In the genomic region with DNA sequence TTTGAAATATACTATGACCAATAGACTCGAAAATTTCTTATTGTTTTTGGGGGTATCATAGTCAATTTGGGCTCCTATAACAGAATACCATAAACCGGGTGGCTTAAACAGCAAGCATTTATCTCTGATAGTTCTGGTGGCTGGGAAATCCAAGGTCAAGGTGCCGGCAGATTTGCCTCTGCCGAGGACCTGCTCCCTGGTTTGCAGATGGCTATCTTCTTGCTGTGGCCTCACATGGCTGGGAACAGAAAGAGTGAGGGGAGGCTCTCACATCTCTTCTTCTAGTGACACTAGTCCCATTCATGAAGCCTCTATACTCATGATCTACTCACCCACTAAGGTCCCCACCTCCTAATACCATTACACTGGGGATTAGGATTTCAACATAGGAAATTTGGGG, we compare ENCODE assay signal across 1 cellular context.
TF ChIP-seq lines count a peak whose summit lies in the region.

No MANE protein-coding gene starts in this region.

TF ChIP-seq in GM23338, 12 proteins besides CTCF, POLR2A, EP300 and RAD21 (continued from another document):
- TF ChIP-seq, protein P1, sequence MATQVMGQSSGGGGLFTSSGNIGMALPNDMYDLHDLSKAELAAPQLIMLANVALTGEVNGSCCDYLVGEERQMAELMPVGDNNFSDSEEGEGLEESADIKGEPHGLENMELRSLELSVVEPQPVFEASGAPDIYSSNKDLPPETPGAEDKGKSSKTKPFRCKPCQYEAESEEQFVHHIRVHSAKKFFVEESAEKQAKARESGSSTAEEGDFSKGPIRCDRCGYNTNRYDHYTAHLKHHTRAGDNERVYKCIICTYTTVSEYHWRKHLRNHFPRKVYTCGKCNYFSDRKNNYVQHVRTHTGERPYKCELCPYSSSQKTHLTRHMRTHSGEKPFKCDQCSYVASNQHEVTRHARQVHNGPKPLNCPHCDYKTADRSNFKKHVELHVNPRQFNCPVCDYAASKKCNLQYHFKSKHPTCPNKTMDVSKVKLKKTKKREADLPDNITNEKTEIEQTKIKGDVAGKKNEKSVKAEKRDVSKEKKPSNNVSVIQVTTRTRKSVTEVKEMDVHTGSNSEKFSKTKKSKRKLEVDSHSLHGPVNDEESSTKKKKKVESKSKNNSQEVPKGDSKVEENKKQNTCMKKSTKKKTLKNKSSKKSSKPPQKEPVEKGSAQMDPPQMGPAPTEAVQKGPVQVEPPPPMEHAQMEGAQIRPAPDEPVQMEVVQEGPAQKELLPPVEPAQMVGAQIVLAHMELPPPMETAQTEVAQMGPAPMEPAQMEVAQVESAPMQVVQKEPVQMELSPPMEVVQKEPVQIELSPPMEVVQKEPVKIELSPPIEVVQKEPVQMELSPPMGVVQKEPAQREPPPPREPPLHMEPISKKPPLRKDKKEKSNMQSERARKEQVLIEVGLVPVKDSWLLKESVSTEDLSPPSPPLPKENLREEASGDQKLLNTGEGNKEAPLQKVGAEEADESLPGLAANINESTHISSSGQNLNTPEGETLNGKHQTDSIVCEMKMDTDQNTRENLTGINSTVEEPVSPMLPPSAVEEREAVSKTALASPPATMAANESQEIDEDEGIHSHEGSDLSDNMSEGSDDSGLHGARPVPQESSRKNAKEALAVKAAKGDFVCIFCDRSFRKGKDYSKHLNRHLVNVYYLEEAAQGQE (IDR thresholded peaks at IDR 0.05; ENCODE audit: unreplicated experiment) = no peak
- no peak for TF ChIP-seq JUNB (IDR thresholded peaks at IDR 0.05; ENCODE audit: unreplicated experiment)
- TF ChIP-seq EZH2phosphoT487 (IDR thresholded peaks at IDR 0.05; ENCODE audit: unreplicated experiment) = no peak
- no peak for TF ChIP-seq CREB1 (CRISPR knock-in tag; IDR thresholded peaks at IDR 0.05; ENCODE audit: low read depth)
- TF ChIP-seq, protein P2, sequence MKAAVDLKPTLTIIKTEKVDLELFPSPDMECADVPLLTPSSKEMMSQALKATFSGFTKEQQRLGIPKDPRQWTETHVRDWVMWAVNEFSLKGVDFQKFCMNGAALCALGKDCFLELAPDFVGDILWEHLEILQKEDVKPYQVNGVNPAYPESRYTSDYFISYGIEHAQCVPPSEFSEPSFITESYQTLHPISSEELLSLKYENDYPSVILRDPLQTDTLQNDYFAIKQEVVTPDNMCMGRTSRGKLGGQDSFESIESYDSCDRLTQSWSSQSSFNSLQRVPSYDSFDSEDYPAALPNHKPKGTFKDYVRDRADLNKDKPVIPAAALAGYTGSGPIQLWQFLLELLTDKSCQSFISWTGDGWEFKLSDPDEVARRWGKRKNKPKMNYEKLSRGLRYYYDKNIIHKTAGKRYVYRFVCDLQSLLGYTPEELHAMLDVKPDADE (IDR thresholded peaks at IDR 0.05) = no peak
- no peak for TF ChIP-seq STAT1 (IDR thresholded peaks at IDR 0.05; ENCODE audit: unreplicated experiment)
- no peak for TF ChIP-seq POLR2AphosphoS5 (IDR thresholded peaks at IDR 0.05; ENCODE audit: low read depth)
- TF ChIP-seq ZNF331 (CRISPR knock-in tag; IDR thresholded peaks at IDR 0.05; ENCODE audit: low read depth) = no peak
